ENCODE assay signal across 28 cellular contexts in genomic region chr19:29497686-29498436, GRCh38. TPM values are rescaled to one million over a fixed set of nuclear protein-coding genes. Genes with fewer than 3 reads are reported as not detected.
DNase-seq lines count a peak whose midpoint lies in the region; ATAC-seq and TF ChIP-seq lines count a peak whose summit lies in the region.
"Had no signal": no experiment of that assay in that cellular context is flagged by ENCODE, and none has a peak within 500 bp of the region (broad histone marks: within the 10 kb centered on the region; RNA-seq: fewer than 3 reads in every experiment).

No MANE protein-coding gene starts in this region.

- no peak for ATAC-seq in upper lobe of right lung
- no peak for ATAC-seq in GM18858 (IDR thresholded peaks at IDR 0.05; ENCODE audit: unreplicated experiment)
- ATAC-seq: PC-3 had no signal

- H2AK5ac ChIP-seq in mesendoderm (ENCODE audit: low read length), result no peak overlapping the region

- no peak overlapping the region for H3K23ac ChIP-seq in mesendoderm (ENCODE audit: low read length)

- H3K9me3 ChIP-seq in upper lobe of right lung, result no peaks in the 10 kb centered on the region
- H3K9me3 ChIP-seq: BE2C, SJCRH30 had no signal

- H3K79me1 ChIP-seq in mesendoderm (ENCODE audit: low read length), result no peaks in the 10 kb centered on the region

- no peak overlapping the region for H3K4me3 Mint-ChIP-seq in chondrocyte (ENCODE audit: unreplicated experiment)
- H3K4me3 Mint-ChIP-seq: CD14-positive monocyte; CD8-positive, alpha-beta memory T cell had no signal

- H3K4me1 ChIP-seq in upper lobe of right lung, result no peaks in the 10 kb centered on the region
- H3K4me1 ChIP-seq in mesendoderm (ENCODE audit: control insufficient read depth, low read depth, low read length), result no peaks in the 10 kb centered on the region
- H3K4me1 ChIP-seq: BE2C, SJCRH30 had no signal

- H4K8ac ChIP-seq in mesendoderm (ENCODE audit: low read depth, low read length), result no peak overlapping the region

- H3K36me3 Mint-ChIP-seq in chondrocyte (ENCODE audit: low read depth), result no peaks in the 10 kb centered on the region
- H3K36me3 Mint-ChIP-seq: CD14-positive monocyte; CD8-positive, alpha-beta memory T cell had no signal

- peaks cover 6% of the 10 kb centered on the region for H3K27me3 Mint-ChIP-seq in chondrocyte (ENCODE audit: low read depth)

- no peaks in the 10 kb centered on the region for H3K36me3 ChIP-seq in upper lobe of right lung
- H3K36me3 ChIP-seq in mesendoderm (ENCODE audit: control insufficient read depth, insufficient read depth, low read length), result no peaks in the 10 kb centered on the region
- H3K36me3 ChIP-seq: BE2C, SJCRH30 had no signal

- no peaks in the 10 kb centered on the region for H3K9me3 Mint-ChIP-seq in chondrocyte (ENCODE audit: low read depth)
- H3K9me3 Mint-ChIP-seq: CD8-positive, alpha-beta memory T cell had no signal

- H3K18ac ChIP-seq in mesendoderm (ENCODE audit: low read length), result no peak overlapping the region

- no peak for TF ChIP-seq CTCF in chondrocyte (IDR thresholded peaks at IDR 0.05)
- no peak for TF ChIP-seq CTCF in upper lobe of right lung (IDR thresholded peaks at IDR 0.05)

- intact Hi-C loops in upper lobe of right lung (cut with DNase I), result no loop called here

- no CpG with 5 or more reads among the region's 12 CpGs for WGBS in mesendoderm (ENCODE audit: extremely low coverage, insufficient coverage, low lambda C conversion rate)

- no peak overlapping the region for H3K4me2 ChIP-seq in mesendoderm (ENCODE audit: low read length)

- H3K4me1 Mint-ChIP-seq in chondrocyte (ENCODE audit: low read depth), result no peaks in the 10 kb centered on the region
- H3K4me1 Mint-ChIP-seq: CD14-positive monocyte; CD8-positive, alpha-beta memory T cell had no signal

- H3K4me3 ChIP-seq in upper lobe of right lung (no peak overlapping the region), mesendoderm (ENCODE audit: low read length) (no peak overlapping the region)
- H3K4me3 ChIP-seq: SJCRH30 had no signal

- H3K27ac ChIP-seq in upper lobe of right lung, result no peak overlapping the region
- no peak overlapping the region for H3K27ac ChIP-seq in mesendoderm (ENCODE audit: low read depth, low read length)
- H3K27ac ChIP-seq: 22Rv1, SJCRH30 had no signal

- H4K5ac ChIP-seq in mesendoderm (ENCODE audit: low read length), result no peak overlapping the region

- H3K56ac ChIP-seq in mesendoderm (ENCODE audit: low read length), result no peak overlapping the region

- no peak overlapping the region for H2BK15ac ChIP-seq in mesendoderm (replicated peaks; ENCODE audit: low read depth)

- H3K79me2 ChIP-seq in mesendoderm (ENCODE audit: control insufficient read depth, insufficient read depth, low read length), result no peaks in the 10 kb centered on the region

- no peak overlapping the region for H2BK5ac ChIP-seq in mesendoderm (ENCODE audit: low read length)

- H3K27ac Mint-ChIP-seq in chondrocyte (ENCODE audit: unreplicated experiment), result no peak overlapping the region
- H3K27ac Mint-ChIP-seq: CD14-positive monocyte had no signal

- H3K27me3 ChIP-seq in upper lobe of right lung (peaks cover 9% of the 10 kb centered on the region), mesendoderm (ENCODE audit: insufficient read depth, low read length, poor library complexity) (no peaks in the 10 kb centered on the region)
- H3K27me3 ChIP-seq: BE2C had no signal

- H3K4ac ChIP-seq in mesendoderm (ENCODE audit: low read depth, low read length), result no peak overlapping the region

- DNase-seq in activated T-cell treated with anti-CD3 and anti-CD28 coated beads, Interleukin-2, amount 50 U/mL, for 1 hour, result peak; percentile 1
- DNase-seq in activated T-cell treated with anti-CD3 and anti-CD28 coated beads for 4 hours (no peak), chondrocyte (ENCODE audit: low spot score) (peak; percentile 68), mesenteric fat pad (ENCODE audit: low spot score) (peak; percentile 73), upper lobe of right lung (peak; percentile 46), mesendoderm (no peak)
- DNase-seq: ACHN; BE2C; CD8-positive, alpha-beta memory T cell; DMS 273 treated with DMSO at 0.1 percent for 48 hours; DMS79 treated with DMSO at 0.1 percent for 48 hours; GF-D8; KBM-7; NCI-H1105 treated with DMSO at 0.1 percent for 48 hours; NCI-H146; NCI-H2029; NCI-H446; NCI-H526; NCI-H82; NK-92 treated with Interleukin-12 subunit alpha and Interleukin-12 subunit beta, amount 100 ng/mL, for 24 hours; PC-3; SJCRH30 had no signal

- no peak overlapping the region for H2BK120ac ChIP-seq in mesendoderm (ENCODE audit: low read depth, low read length)

- H3K9ac ChIP-seq in mesendoderm (ENCODE audit: low read length), result no peak overlapping the region

RNA-seq across cellular contexts. Expression of gene VSTM2B, which starts 27.9 kb away (rescaled TPM):
- total RNA-seq in chondrocyte (not detected in 3 replicates), mesenteric fat pad (not detected), upper lobe of right lung (not detected)
- polyA plus RNA-seq in mesendoderm (2013, experiment 1 of 2), result 0.13 TPM
- 0.14 TPM for polyA plus RNA-seq in mesendoderm (2013, experiment 2 of 2)
- total RNA-seq: CD8-positive, alpha-beta memory T cell; HT-29; LHCN-M2; MCF 10A; PC-3; SJCRH30 had no signal
- polyA plus RNA-seq: CD14-positive monocyte; CD8-positive, alpha-beta memory T cell had no signal

Comparison
In these comparisons a context has a peak if more than half of its experiments do, and no peak if none do; other contexts are left out.
1. DNase-seq: peak in activated T-cell treated with anti-CD3 and anti-CD28 coated beads, Interleukin-2, amount 50 U/mL, for 1 hour (single experiment), chondrocyte (single experiment), mesenteric fat pad (single experiment) and upper lobe of right lung (single experiment); none in activated T-cell treated with anti-CD3 and anti-CD28 coated beads for 4 hours (single experiment) and mesendoderm (single experiment).